ENCODE assay signal across 8 cellular contexts in genomic region chr10:55629792-55630490, GRCh38.
DNase-seq lines count a peak whose midpoint lies in the region; ATAC-seq, FAIRE-seq and TF ChIP-seq lines count a peak whose summit lies in the region.

No MANE protein-coding gene starts in this region.

- intact Hi-C loops in left lung (cut with DNase I): no loop called here

- H3K36me3 Mint-ChIP-seq in activated CD4-positive, alpha-beta memory T cell treated with anti-CD3 and anti-CD28 coated beads, Interleukin-2, amount 10 ng/mL, durations not matched to agents 7 days and 5 days (ENCODE audit: low read depth): no peaks in the 10 kb centered on the region

- H3K27ac ChIP-seq in brain microvascular endothelial cell: no peak overlapping the region
- no peak overlapping the region for H3K27ac ChIP-seq in left lung

- H3K4me1 Mint-ChIP-seq in activated CD4-positive, alpha-beta memory T cell treated with anti-CD3 and anti-CD28 coated beads, Interleukin-2, amount 10 ng/mL, durations not matched to agents 7 days and 5 days: peaks cover 2% of the 10 kb centered on the region

- no peak for TF ChIP-seq POLR2A in GM12892 (IDR thresholded peaks at IDR 0.05; ENCODE audit: low read depth, low read length)

- no peaks in the 10 kb centered on the region for H3K9me3 Mint-ChIP-seq in activated CD4-positive, alpha-beta memory T cell treated with anti-CD3 and anti-CD28 coated beads, Interleukin-2, amount 10 ng/mL, durations not matched to agents 7 days and 5 days

- H3K4me3 ChIP-seq in brain microvascular endothelial cell (ENCODE audit: low read depth, low read length) (peak overlapping the region; percentile 55), left lung (peak overlapping the region; percentile 40 to 45)

- peaks cover 4 to 5% of the 10 kb centered on the region in 2 donors for H3K4me1 ChIP-seq in left lung

- H3K9me3 ChIP-seq in left lung: no peaks in the 10 kb centered on the region

- POLR2A ChIA-PET in activated CD4-positive, alpha-beta memory T cell treated with anti-CD3 and anti-CD28 coated beads, Interleukin-2, amount 10 ng/mL, durations not matched to agents 7 days and 5 days (lab: Charles Lee): no interaction called here

- FAIRE-seq in GM12892 (lab: Jason Lieb, UNC): no peak

- no peak overlapping the region for H3K27ac Mint-ChIP-seq in activated CD4-positive, alpha-beta memory T cell treated with anti-CD3 and anti-CD28 coated beads, Interleukin-2, amount 10 ng/mL, durations not matched to agents 7 days and 5 days

- TF ChIP-seq CTCF in brain microvascular endothelial cell (IDR thresholded peaks at IDR 0.05; ENCODE audit: low read depth, low read length, missing control alignments) (peak; percentile 88), left lung (IDR thresholded peaks at IDR 0.05) (peak; percentile 31 to 37)

- no peak overlapping the region for H3K4me3 Mint-ChIP-seq in activated CD4-positive, alpha-beta memory T cell treated with anti-CD3 and anti-CD28 coated beads, Interleukin-2, amount 10 ng/mL, durations not matched to agents 7 days and 5 days

- CTCF ChIA-PET in activated CD4-positive, alpha-beta memory T cell treated with anti-CD3 and anti-CD28 coated beads, Interleukin-2, amount 10 ng/mL, durations not matched to agents 7 days and 5 days (lab: Charles Lee): no interaction called here

- peaks cover 16% of the 10 kb centered on the region for H3K27me3 Mint-ChIP-seq in activated CD4-positive, alpha-beta memory T cell treated with anti-CD3 and anti-CD28 coated beads, Interleukin-2, amount 10 ng/mL, durations not matched to agents 7 days and 5 days

- peak; percentile 38 for ATAC-seq in HG02884 (IDR thresholded peaks at IDR 0.05; ENCODE audit: unreplicated experiment)
- peak; percentile 66 for ATAC-seq in left lung

- in situ Hi-C loops in brain microvascular endothelial cell (cut with HindIII; ENCODE audit: low pct_ligation_motif_present, low sequenced_read_pairs): no loop called here

- H3K27me3 ChIP-seq in brain microvascular endothelial cell (replicated peaks) (peaks cover 5% of the 10 kb centered on the region), left lung (peaks cover 13 to 60% of the 10 kb centered on the region in 2 donors)

- DNase-seq in AG20443 (ENCODE audit: low spot score): peak; percentile 46
- peak; percentile 24 for DNase-seq in brain microvascular endothelial cell
- peak in 1 of 2 donors; percentile 62 for DNase-seq in left lung
- no peak for DNase-seq in NAMALWA (ENCODE audit: low spot score)
- no peak for DNase-seq in NCI-H2107 treated with DMSO at 0.1 percent for 48 hours (lab: John Stamatoyannopoulos, UW; ENCODE audit: unreplicated experiment)
- DNase-seq in GM12892 (ENCODE audit: insufficient read length): no peak
- no peak for DNase-seq in activated CD4-positive, alpha-beta memory T cell treated with anti-CD3 and anti-CD28 coated beads, Interleukin-2, amount 10 ng/mL, durations not matched to agents 7 days and 5 days

- no peaks in the 10 kb centered on the region for H3K36me3 ChIP-seq in brain microvascular endothelial cell (replicated peaks)
- H3K36me3 ChIP-seq in left lung: no peaks in the 10 kb centered on the region

Comparison
In these comparisons a context has a peak if more than half of its experiments do, and no peak if none do; other contexts are left out.
1. DNase-seq: peak in AG20443 (single experiment) and brain microvascular endothelial cell (single experiment); none in NAMALWA (single experiment), NCI-H2107 treated with DMSO at 0.1 percent for 48 hours (single experiment), GM12892 (single experiment) and activated CD4-positive, alpha-beta memory T cell treated with anti-CD3 and anti-CD28 coated beads, Interleukin-2, amount 10 ng/mL, durations not matched to agents 7 days and 5 days (single experiment).